9 cellular contexts compared by ENCODE assay signal in the genomic region with DNA sequence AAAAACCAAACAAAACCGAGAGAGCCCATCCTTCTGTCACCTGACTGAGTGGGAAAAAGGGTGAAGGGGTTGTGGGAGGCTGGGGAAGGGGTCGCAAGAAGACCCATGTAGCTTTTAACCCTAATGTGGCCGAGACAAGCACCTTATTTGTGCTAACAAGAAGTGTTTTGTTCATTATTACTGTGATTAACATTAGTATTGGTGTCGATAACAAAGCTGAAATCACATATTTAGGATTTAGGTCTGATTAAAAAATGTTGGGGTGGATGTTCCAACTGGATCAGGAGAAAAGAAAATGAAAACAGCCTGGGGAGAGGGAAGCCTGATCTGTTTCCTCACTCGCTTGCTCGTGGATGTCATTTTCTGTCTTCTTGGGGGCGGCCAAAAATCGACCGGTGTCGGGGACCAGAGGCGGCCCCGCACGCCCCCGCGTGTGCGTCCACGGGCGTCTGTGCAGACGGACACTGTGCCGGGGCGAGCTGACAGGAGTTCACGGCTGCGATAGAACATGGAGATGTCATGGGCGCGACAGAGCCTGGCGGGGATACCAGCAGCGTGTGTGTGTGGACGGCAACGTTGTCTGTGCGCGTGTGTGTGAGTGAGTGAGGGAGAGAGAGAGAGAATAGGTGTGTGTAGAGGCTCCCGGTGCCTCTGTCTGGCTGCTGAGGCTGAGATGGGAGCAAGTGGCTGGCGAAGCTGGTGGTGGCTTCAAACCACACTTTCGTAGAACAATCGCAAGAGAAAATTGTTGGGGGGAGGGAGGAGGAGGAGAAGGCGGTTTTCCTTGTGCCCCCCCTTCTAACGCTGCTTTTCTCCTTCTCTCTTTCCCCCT. TPM values are rescaled to one million over a fixed set of nuclear protein-coding genes. Genes with fewer than 3 reads are reported as not detected.
DNase-seq lines count a peak whose midpoint lies in the region; ATAC-seq and TF ChIP-seq lines count a peak whose summit lies in the region.
"Had no signal": no experiment of that assay in that cellular context is flagged by ENCODE, and none has a peak within 500 bp of the region (broad histone marks: within the 10 kb centered on the region; RNA-seq: fewer than 3 reads in every experiment).

No MANE protein-coding gene starts in this region.

- H3K4me3 ChIP-seq in Peyer's patch (peak overlapping the region; percentile 0 to 53 (median 32)), esophagus squamous epithelium (peak overlapping the region; percentile 30 to 59 (median 50)), sigmoid colon (peak overlapping the region; percentile 31 to 49 (median 41))

- ATAC-seq in HG02642 (IDR thresholded peaks at IDR 0.05; ENCODE audit: poor library complexity, unreplicated experiment) (no peak), HG02571 (IDR thresholded peaks at IDR 0.05; ENCODE audit: unreplicated experiment) (no peak)

- H3K4me1 ChIP-seq in ES-I3 (ENCODE audit: insufficient read depth, low read length) = peaks cover 9% of the 10 kb centered on the region
- peaks cover 0 to 73% (median 11%) of the 10 kb centered on the region in 4 donors for H3K4me1 ChIP-seq in Peyer's patch
- H3K4me1 ChIP-seq in esophagus squamous epithelium = peaks cover 52 to 100% (median 66%) of the 10 kb centered on the region in 3 donors
- H3K4me1 ChIP-seq in sigmoid colon = peaks cover 0 to 97% (median 89%) of the 10 kb centered on the region in 4 donors

- peak overlapping the region; percentile 11; the same call in 1 of the 2 replicates for H3K9ac ChIP-seq in ES-I3 (ENCODE audit: low read depth, low read length)

- H3K9me3 ChIP-seq in ES-I3 (ENCODE audit: control insufficient read depth, insufficient read depth, low read length) (no peaks in the 10 kb centered on the region; the same call in 1 of the 2 replicates), Peyer's patch (no peaks in the 10 kb centered on the region), esophagus squamous epithelium (no peaks in the 10 kb centered on the region), sigmoid colon (no peaks in the 10 kb centered on the region)

- H3K36me3 ChIP-seq in ES-I3 (ENCODE audit: insufficient read depth, low read length) (no peaks in the 10 kb centered on the region), Peyer's patch (no peaks in the 10 kb centered on the region), esophagus squamous epithelium (no peaks in the 10 kb centered on the region), sigmoid colon (no peaks in the 10 kb centered on the region)

- TF ChIP-seq POLR2A in Peyer's patch (IDR thresholded peaks at IDR 0.05) (no peak), esophagus squamous epithelium (IDR thresholded peaks at IDR 0.05) (no peak), sigmoid colon (IDR thresholded peaks at IDR 0.05) (no peak)

- H3K27me3 ChIP-seq in Peyer's patch = no peaks in the 10 kb centered on the region
- no peaks in the 10 kb centered on the region for H3K27me3 ChIP-seq in esophagus squamous epithelium
- no peaks in the 10 kb centered on the region for H3K27me3 ChIP-seq in sigmoid colon

- TF ChIP-seq EP300 in sigmoid colon (IDR thresholded peaks at IDR 0.05) = no peak

- H3K27ac ChIP-seq in Peyer's patch = peak overlapping the region; percentile 6 to 92 (median 48)
- peak overlapping the region; percentile 77 to 98 (median 92) for H3K27ac ChIP-seq in esophagus squamous epithelium
- peak overlapping the region; percentile 91 to 98 (median 95) for H3K27ac ChIP-seq in sigmoid colon

- WGBS in esophagus squamous epithelium, 2 donors = 6 to 7% methylated on average over 25 to 37 of the region's 37 CpGs
- 2 to 13% methylated on average over 37 of the region's 37 CpGs for WGBS in sigmoid colon, 2 donors

- no peak for DNase-seq in Peyer's patch
- DNase-seq in esophagus squamous epithelium (lab: John Stamatoyannopoulos, UW) = no peak
- DNase-seq in sigmoid colon = peak; percentile 77
- no peak for DNase-seq in NCI-H2196 treated with DMSO at 0.1 percent for 48 hours (lab: John Stamatoyannopoulos, UW; ENCODE audit: unreplicated experiment)
- DNase-seq in AML-193 (lab: John Stamatoyannopoulos, UW) = no peak

- intact Hi-C loops in esophagus squamous epithelium (cut with DNase I) = no loop called here
- intact Hi-C loops in sigmoid colon (cut with DNase I) = loop anchor here (10.0 kb wide), 1 partner anchor 820 kb away; no protein-coding TSS in a partner anchor

- TF ChIP-seq CTCF in Peyer's patch (IDR thresholded peaks at IDR 0.05) (no peak), esophagus squamous epithelium (IDR thresholded peaks at IDR 0.05) (no peak), sigmoid colon (IDR thresholded peaks at IDR 0.05) (no peak)

RNA-seq across cellular contexts. Expression of a gene that starts 29.1 kb away (rescaled TPM):
- 10 to 100 TPM; 13.5 to 56.9 (median 40.0) TPM for total RNA-seq in Peyer's patch
- 10 to 100 TPM; 32.3 to 81.2 (median 51.6) TPM for total RNA-seq in esophagus squamous epithelium
- total RNA-seq in sigmoid colon = 100 to 1,000 TPM in 1 of 4 donors, 10 to 100 TPM in 3; 44.1 to 104 (median 58.5) TPM
- 10 to 100 TPM; 10.6 to 28.2 (median 22.2) TPM for polyA plus RNA-seq in sigmoid colon

RNA-seq across cellular contexts. Expression of a gene that starts 55.0 kb away (rescaled TPM):
- total RNA-seq in Peyer's patch = 1 to 10 TPM in 1 of 4 donors, not detected in 3; 2.1 TPM
- not detected for total RNA-seq in esophagus squamous epithelium
- 1 to 10 TPM; 1.2 to 2.0 (median 1.7) TPM for total RNA-seq in sigmoid colon
- polyA plus RNA-seq in sigmoid colon = under 1 TPM in 1 of 3 donors, not detected in 2; 0.13 TPM
- total RNA-seq: myocyte had no signal
